ENCODE assay signal across 12 cellular contexts in genomic region chr7:75971961-75972763, GRCh38. TPM values are rescaled to one million over a fixed set of nuclear protein-coding genes. Genes with fewer than 3 reads are reported as not detected.
A peak's percentile ranks its signal among the peaks of the same experiment; 100 is the strongest.
DNase-seq lines count a peak whose midpoint lies in the region; TF ChIP-seq lines count a peak whose summit lies in the region.
"Had no signal": no experiment of that assay in that cellular context is flagged by ENCODE, and none has a peak within 500 bp of the region (broad histone marks: within the 10 kb centered on the region; RNA-seq: fewer than 3 reads in every experiment).

No MANE protein-coding gene starts in this region.

- no peak overlapping the region for H3K4me3 Mint-ChIP-seq in mesothelial cell of epicardium
- H3K4me3 Mint-ChIP-seq: activated CD8-positive, alpha-beta T cell treated with anti-CD3 and anti-CD28 coated beads, Interleukin-2, amount 10 ng/mL, durations not matched to agents 7 days and 5 days had no signal

- H3K27me3 ChIP-seq in colonic mucosa = no peaks in the 10 kb centered on the region

- H3K36me3 ChIP-seq in colonic mucosa = no peaks in the 10 kb centered on the region

- TF ChIP-seq CTCF in colonic mucosa (IDR thresholded peaks at IDR 0.05) (no peak), mesothelial cell of epicardium (IDR thresholded peaks at IDR 0.05; ENCODE audit: unreplicated experiment) (no peak), GM10266 (IDR thresholded peaks at IDR 0.05; ENCODE audit: control insufficient read depth, insufficient read depth, low read depth, missing control alignments) (no peak)

- intact Hi-C loops in colonic mucosa (cut with DNase I) = no loop called here

- H3K9me3 ChIP-seq in colonic mucosa = no peaks in the 10 kb centered on the region

- DNase-seq in AG20443 (ENCODE audit: low spot score) (peak; percentile 55), colonic mucosa (peak; percentile 27), mesothelial cell of epicardium (ENCODE audit: low spot score in 2 of 2, unreplicated experiment in 2 of 2) (no peak), midbrain (lab: John Stamatoyannopoulos, UW) (no peak), SK-N-DZ (ENCODE audit: low spot score) (no peak), NCI-H2196 (lab: John Stamatoyannopoulos, UW; ENCODE audit: unreplicated experiment) (no peak), GM10266 (ENCODE audit: extremely low spot score) (no peak)
- DNase-seq: activated CD8-positive, alpha-beta T cell treated with anti-CD3 and anti-CD28 coated beads, Interleukin-2, amount 10 ng/mL, durations not matched to agents 7 days and 5 days; NCI-H1694; retina had no signal

- H3K4me3 ChIP-seq in colonic mucosa = no peak overlapping the region

- peaks cover 13% of the 10 kb centered on the region for H3K4me1 Mint-ChIP-seq in mesothelial cell of epicardium

- H3K27me3 Mint-ChIP-seq in mesothelial cell of epicardium (ENCODE audit: low read depth) = no peaks in the 10 kb centered on the region

- H3K36me3 Mint-ChIP-seq in mesothelial cell of epicardium = peaks cover 23% of the 10 kb centered on the region

- H3K9me3 Mint-ChIP-seq in mesothelial cell of epicardium = no peaks in the 10 kb centered on the region

- no peak for TF ChIP-seq RAD21 in Ishikawa (IDR thresholded peaks at IDR 0.05; ENCODE audit: low read depth)

- TF ChIP-seq EP300 in Ishikawa (IDR thresholded peaks at IDR 0.05; ENCODE audit: borderline replicate concordance) = no peak

- H3K27ac Mint-ChIP-seq in mesothelial cell of epicardium = peak overlapping the region; percentile 50
- H3K27ac Mint-ChIP-seq: activated CD8-positive, alpha-beta T cell treated with anti-CD3 and anti-CD28 coated beads, Interleukin-2, amount 10 ng/mL, durations not matched to agents 7 days and 5 days had no signal

- no peak overlapping the region for H3K27ac ChIP-seq in colonic mucosa
- H3K27ac ChIP-seq: epithelial cell of prostate had no signal

- H3K4me1 ChIP-seq in colonic mucosa = no peaks in the 10 kb centered on the region

- no peak overlapping the region for H3K9ac ChIP-seq in colonic mucosa (ENCODE audit: low read depth in 2 of 2, low read length in 2 of 2)

TF ChIP-seq in Ishikawa, 13 proteins besides CTCF, POLR2A, EP300 and RAD21:
- TF ChIP-seq REST (IDR thresholded peaks at IDR 0.05; ENCODE audit: low read depth) (no peak), CEBPB (IDR thresholded peaks at IDR 0.05) (peak; percentile 31; the same call in 1 of the 2 replicates)

RNA-seq across cellular contexts. Expression of gene TMEM120A, which starts 22.2 kb away (rescaled TPM):
- total RNA-seq in colonic mucosa = 10 to 100 TPM; 56.3 to 94.1 TPM
- 13.8 to 21.2 TPM (median 17.8 TPM) in 3 replicates for total RNA-seq in mesothelial cell of epicardium
- polyA plus RNA-seq in SK-N-DZ (2014; cell fraction: cytosol; rRNA removed) = 20.5 and 25.9 TPM in 2 replicates
- 30.2 and 33.7 TPM in 2 replicates for polyA plus RNA-seq in SK-N-DZ (2014; cell fraction: nucleus; rRNA removed)

RNA-seq across cellular contexts. Expression of gene POR, which starts 57.2 kb away (rescaled TPM):
- total RNA-seq in colonic mucosa (100 to 1,000 TPM; 126 to 169 TPM), mesothelial cell of epicardium (78.5 to 88.6 TPM (median 81.3 TPM) in 3 replicates)
- polyA plus RNA-seq in SK-N-DZ (2014; cell fraction: cytosol; rRNA removed) = 69.4 and 75.5 TPM in 2 replicates
- polyA plus RNA-seq in SK-N-DZ (2014; cell fraction: nucleus; rRNA removed) = 98.1 and 107 TPM in 2 replicates

Comparison
In these comparisons a context has a peak if more than half of its experiments do, and no peak if none do; other contexts are left out.
1. DNase-seq: peak in AG20443 (single experiment) and colonic mucosa (single experiment); none in mesothelial cell of epicardium (0 of 2), midbrain (single experiment), SK-N-DZ (single experiment), NCI-H2196 (single experiment) and GM10266 (single experiment).